Comparison of ENCODE assay signal across 17 cellular contexts in genomic region chr1:59605184-59605583, GRCh38.
"Had no signal": no experiment of that assay in that cellular context is flagged by ENCODE, and none has a peak within 500 bp of the region (broad histone marks: within the 10 kb centered on the region; RNA-seq: fewer than 3 reads in every experiment).

No MANE protein-coding gene starts in this region.

- H3K36me3 ChIP-seq: lower lobe of right lung had no signal

- H3K4me1 ChIP-seq: lower lobe of right lung, tibial artery had no signal

- H3K27me3 ChIP-seq: tibial artery had no signal

- H3K4me3 Mint-ChIP-seq: activated B cell treated with CpG ODN at 0.5 μM for 24 hours; activated CD4-positive, alpha-beta T cell treated with anti-CD3 and anti-CD28 coated beads, Interleukin-2, amount 10 ng/mL, durations not matched to agents 7 days and 5 days; brain; dendritic cell treated with granulocyte-macrophage colony-stimulating factor and Interleukin-4, amounts not matched to agents 40 ng/mL and 50 ng/mL, for 4 days; endodermal cell; natural killer cell treated with Interleukin-12 subunit alpha and Interleukin-12 subunit beta and Interleukin-15 and Interleukin-18, amount 100 ng/mL, for 72 hours; stimulated activated naive CD8-positive, alpha-beta T cell treated with anti-CD3 and anti-CD28 coated beads, Interleukin-15, amount 100 ng/mL, for 72 hours; T-helper 1 cell treated with Interleukin-12 subunit alpha and Interleukin-12 subunit beta and Interleukin-4 antibody, amounts not matched to agents 30 μg/mL and 1 μg/mL, for 36 hours had no signal

- DNase-seq: activated B cell treated with CpG ODN at 0.5 μM for 24 hours; activated CD4-positive, alpha-beta T cell treated with anti-CD3 and anti-CD28 coated beads, Interleukin-2, amount 10 ng/mL, durations not matched to agents 7 days and 5 days; activated naive CD4-positive, alpha-beta T cell treated with anti-CD3 and anti-CD28 coated beads, Interleukin-2, amount 50 U/mL, for 16 hours; activated T-cell treated with anti-CD3 and anti-CD28 coated beads, Interleukin-2, amount 50 U/mL, for 1 hour; amniotic stem cell; endodermal cell; hypothalamus; lower lobe of right lung; SK-N-SH; stimulated activated CD4-positive, alpha-beta T cell treated with anti-CD3 and anti-CD28 coated beads, Interleukin-4, amount 100 ng/mL, for 1 hour; stimulated activated CD8-positive, alpha-beta memory T cell treated with anti-CD3 and anti-CD28 coated beads, Interleukin-4, amount 100 ng/mL, for 48 hours; stimulated activated naive CD8-positive, alpha-beta T cell treated with anti-CD3 and anti-CD28 coated beads, Interleukin-15, amount 100 ng/mL, for 72 hours; tibial artery had no signal

- ATAC-seq: lower lobe of right lung; natural killer cell treated with Interleukin-12 subunit alpha and Interleukin-12 subunit beta and Interleukin-15 and Interleukin-18, amount 100 ng/mL, for 72 hours; stimulated activated naive CD8-positive, alpha-beta T cell treated with anti-CD3 and anti-CD28 coated beads, Interleukin-15, amount 100 ng/mL, for 72 hours had no signal

- H3K9me3 Mint-ChIP-seq: T-helper 1 cell treated with Interleukin-12 subunit alpha and Interleukin-12 subunit beta and Interleukin-4 antibody, amounts not matched to agents 30 μg/mL and 1 μg/mL, for 36 hours had no signal

- H3K4me1 Mint-ChIP-seq: activated B cell treated with CpG ODN at 0.5 μM for 24 hours; activated CD4-positive, alpha-beta T cell treated with anti-CD3 and anti-CD28 coated beads, Interleukin-2, amount 10 ng/mL, durations not matched to agents 7 days and 5 days; endodermal cell; stimulated activated naive CD8-positive, alpha-beta T cell treated with anti-CD3 and anti-CD28 coated beads, Interleukin-15, amount 100 ng/mL, for 72 hours had no signal

- H3K27me3 Mint-ChIP-seq: activated B cell treated with CpG ODN at 0.5 μM for 24 hours; activated CD4-positive, alpha-beta T cell treated with anti-CD3 and anti-CD28 coated beads, Interleukin-2, amount 10 ng/mL, durations not matched to agents 7 days and 5 days; dendritic cell treated with granulocyte-macrophage colony-stimulating factor and Interleukin-4, amounts not matched to agents 40 ng/mL and 50 ng/mL, for 4 days; natural killer cell treated with Interleukin-12 subunit alpha and Interleukin-12 subunit beta and Interleukin-15 and Interleukin-18, amount 100 ng/mL, for 72 hours; stimulated activated naive CD8-positive, alpha-beta T cell treated with anti-CD3 and anti-CD28 coated beads, Interleukin-15, amount 100 ng/mL, for 72 hours had no signal

- H3K4me3 ChIP-seq: lower lobe of right lung, tibial artery had no signal

- H3K27ac Mint-ChIP-seq: activated B cell treated with CpG ODN at 0.5 μM for 24 hours; activated CD4-positive, alpha-beta T cell treated with anti-CD3 and anti-CD28 coated beads, Interleukin-2, amount 10 ng/mL, durations not matched to agents 7 days and 5 days; brain; dendritic cell treated with granulocyte-macrophage colony-stimulating factor and Interleukin-4, amounts not matched to agents 40 ng/mL and 50 ng/mL, for 4 days; endodermal cell; natural killer cell treated with Interleukin-12 subunit alpha and Interleukin-12 subunit beta and Interleukin-15 and Interleukin-18, amount 100 ng/mL, for 72 hours; T-helper 1 cell treated with Interleukin-12 subunit alpha and Interleukin-12 subunit beta and Interleukin-4 antibody, amounts not matched to agents 30 μg/mL and 1 μg/mL, for 36 hours had no signal

- H3K9me3 ChIP-seq: lower lobe of right lung, SK-N-SH, tibial artery had no signal

- H3K27ac ChIP-seq: lower lobe of right lung, tibial artery had no signal
